34 cellular contexts compared by ENCODE assay signal in genomic region chr9:78215706-78216105, GRCh38. TPM values are rescaled to one million over a fixed set of nuclear protein-coding genes. Genes with fewer than 3 reads are reported as not detected.
DNase-seq lines count a peak whose midpoint lies in the region; ATAC-seq and TF ChIP-seq lines count a peak whose summit lies in the region.
"Had no signal": no experiment of that assay in that cellular context is flagged by ENCODE, and none has a peak within 500 bp of the region (broad histone marks: within the 10 kb centered on the region; RNA-seq: fewer than 3 reads in every experiment).

No MANE protein-coding gene starts in this region.

- intact Hi-C loops in left lung (cut with DNase I), result no loop called here

- H3K9me3 Mint-ChIP-seq in progenitor cell of endocrine pancreas (ENCODE audit: low read depth), result no peaks in the 10 kb centered on the region
- H3K9me3 Mint-ChIP-seq: activated naive CD4-positive, alpha-beta T cell treated with anti-CD3 and anti-CD28 coated beads for 36 hours; CD8-positive, alpha-beta T cell; mesothelial cell of epicardium; naive thymus-derived CD8-positive, alpha-beta T cell had no signal

- no peaks in the 10 kb centered on the region for H3K79me2 ChIP-seq in mesendoderm (ENCODE audit: control insufficient read depth, insufficient read depth, low read length)

- H3K27me3 ChIP-seq in mesendoderm (ENCODE audit: insufficient read depth, low read length, poor library complexity) (peaks cover 2% of the 10 kb centered on the region), left lung (no peaks in the 10 kb centered on the region)
- H3K27me3 ChIP-seq: adrenal gland, breast epithelium, sigmoid colon, transverse colon had no signal

- H3K36me3 ChIP-seq in mesendoderm (ENCODE audit: control insufficient read depth, insufficient read depth, low read length) (no peaks in the 10 kb centered on the region), left lung (no peaks in the 10 kb centered on the region)
- H3K36me3 ChIP-seq: adrenal gland, breast epithelium, sigmoid colon, transverse colon, WERI-Rb-1 had no signal

- ATAC-seq in left lung, result no peak
- ATAC-seq in GM21367 (IDR thresholded peaks at IDR 0.05; ENCODE audit: unreplicated experiment), result no peak
- no peak for ATAC-seq in HG03378 (IDR thresholded peaks at IDR 0.05; ENCODE audit: unreplicated experiment)
- ATAC-seq: activated CD8-positive, alpha-beta T cell treated with anti-CD3 and anti-CD28 coated beads, Interleukin-2, amount 10 ng/mL, durations not matched to agents 7 days and 5 days; CD8-positive, alpha-beta T cell; naive thymus-derived CD8-positive, alpha-beta T cell; psoas muscle had no signal

- no peak overlapping the region for H3K23ac ChIP-seq in mesendoderm (ENCODE audit: low read length)

- DNase-seq in AG08395 (ENCODE audit: low spot score), result peak; percentile 20
- DNase-seq in HS-27A (ENCODE audit: low read depth), result peak; percentile 53
- DNase-seq in choroid plexus epithelial cell (ENCODE audit: low read depth), result peak; percentile 14
- DNase-seq in mesendoderm, result peak; percentile 53
- DNase-seq in progenitor cell of endocrine pancreas (ENCODE audit: low spot score, unreplicated experiment), result no peak
- DNase-seq in left lung, result no peak
- DNase-seq: activated CD4-positive, alpha-beta T cell treated with anti-CD3 and anti-CD28 coated beads for 4 hours; activated CD8-positive, alpha-beta T cell treated with anti-CD3 and anti-CD28 coated beads, Interleukin-2, amount 10 ng/mL, durations not matched to agents 7 days and 5 days; activated naive CD4-positive, alpha-beta T cell treated with anti-CD3 and anti-CD28 coated beads for 36 hours; adrenal gland; CD8-positive, alpha-beta T cell; effector CD8-positive, alpha-beta T cell; H7; head of caudate nucleus; Karpas-422; MV-4-11; naive thymus-derived CD8-positive, alpha-beta T cell; NCI-H1436; NCI-H2107; NCI-H446 treated with DMSO at 0.1 percent for 48 hours; NCI-H82; psoas muscle; sigmoid colon; stimulated activated CD4-positive, alpha-beta T cell treated with anti-CD3 and anti-CD28 coated beads, Interleukin-15, amount 100 ng/mL, for 24 hours; stimulated activated CD4-positive, alpha-beta T cell treated with anti-CD3 and anti-CD28 coated beads, Interleukin-4, amount 100 ng/mL, for 4 hours; transverse colon; WERI-Rb-1 had no signal

- no peak overlapping the region for H2BK5ac ChIP-seq in mesendoderm (ENCODE audit: low read length)

- WGBS in mesendoderm (ENCODE audit: extremely low coverage, insufficient coverage, low lambda C conversion rate), result no CpG with 5 or more reads among the region's 2 CpGs

- no peak overlapping the region for H2BK15ac ChIP-seq in mesendoderm (replicated peaks; ENCODE audit: low read depth)

- no peak overlapping the region for H3K27ac Mint-ChIP-seq in progenitor cell of endocrine pancreas
- H3K27ac Mint-ChIP-seq: activated CD8-positive, alpha-beta T cell treated with anti-CD3 and anti-CD28 coated beads, Interleukin-2, amount 10 ng/mL, durations not matched to agents 7 days and 5 days; activated naive CD4-positive, alpha-beta T cell treated with anti-CD3 and anti-CD28 coated beads for 36 hours; B cell; CD8-positive, alpha-beta T cell; mesothelial cell of epicardium; naive thymus-derived CD8-positive, alpha-beta T cell had no signal

- H3K18ac ChIP-seq in mesendoderm (ENCODE audit: low read length), result no peak overlapping the region

- H3K9me3 ChIP-seq in left lung, result no peaks in the 10 kb centered on the region
- H3K9me3 ChIP-seq: adrenal gland, breast epithelium, psoas muscle, sigmoid colon, transverse colon had no signal

- no peak overlapping the region for H4K5ac ChIP-seq in mesendoderm (ENCODE audit: low read length)

- no peak overlapping the region for H3K4me3 ChIP-seq in choroid plexus epithelial cell (ENCODE audit: low read depth, low read length)
- no peak overlapping the region for H3K4me3 ChIP-seq in mesendoderm (ENCODE audit: low read length)
- H3K4me3 ChIP-seq in left lung, result no peak overlapping the region
- H3K4me3 ChIP-seq: adrenal gland, breast epithelium, psoas muscle, sigmoid colon, transverse colon had no signal

- no peaks in the 10 kb centered on the region for H3K4me1 ChIP-seq in mesendoderm (ENCODE audit: control insufficient read depth, low read depth, low read length)
- peaks cover 0 to 6% of the 10 kb centered on the region in 2 donors for H3K4me1 ChIP-seq in left lung
- H3K4me1 ChIP-seq: adrenal gland, breast epithelium, psoas muscle had no signal

- H3K36me3 Mint-ChIP-seq in progenitor cell of endocrine pancreas (ENCODE audit: insufficient read depth), result no peaks in the 10 kb centered on the region
- H3K36me3 Mint-ChIP-seq: CD8-positive, alpha-beta T cell; mesothelial cell of epicardium; naive thymus-derived CD8-positive, alpha-beta T cell had no signal

- H3K4me1 Mint-ChIP-seq in progenitor cell of endocrine pancreas (ENCODE audit: low read depth), result peaks cover 11% of the 10 kb centered on the region

- no peak overlapping the region for H2AK5ac ChIP-seq in mesendoderm (ENCODE audit: low read length)

- no peak overlapping the region for H3K4me3 Mint-ChIP-seq in progenitor cell of endocrine pancreas (ENCODE audit: low read depth)
- H3K4me3 Mint-ChIP-seq: activated CD8-positive, alpha-beta T cell treated with anti-CD3 and anti-CD28 coated beads, Interleukin-2, amount 10 ng/mL, durations not matched to agents 7 days and 5 days; activated naive CD4-positive, alpha-beta T cell treated with anti-CD3 and anti-CD28 coated beads for 36 hours; B cell; CD8-positive, alpha-beta T cell; mesothelial cell of epicardium; naive thymus-derived CD8-positive, alpha-beta T cell had no signal

- H3K4ac ChIP-seq in mesendoderm (ENCODE audit: low read depth, low read length), result no peak overlapping the region

- no peak overlapping the region for H3K9ac ChIP-seq in mesendoderm (ENCODE audit: low read length)

- H3K79me1 ChIP-seq in mesendoderm (ENCODE audit: low read length), result no peaks in the 10 kb centered on the region

- H4K8ac ChIP-seq in mesendoderm (ENCODE audit: low read depth, low read length), result no peak overlapping the region

- no peak overlapping the region for H3K4me2 ChIP-seq in mesendoderm (ENCODE audit: low read length)

- no peaks in the 10 kb centered on the region for H3K27me3 Mint-ChIP-seq in progenitor cell of endocrine pancreas
- H3K27me3 Mint-ChIP-seq: naive thymus-derived CD8-positive, alpha-beta T cell had no signal

- no peak overlapping the region for H3K27ac ChIP-seq in mesendoderm (ENCODE audit: low read depth, low read length)
- no peak overlapping the region for H3K27ac ChIP-seq in left lung
- H3K27ac ChIP-seq: adrenal gland, breast epithelium, epithelial cell of prostate, HL-60, psoas muscle, sigmoid colon, transverse colon, WERI-Rb-1 had no signal

- H3K56ac ChIP-seq in mesendoderm (ENCODE audit: low read length), result no peak overlapping the region

- H2BK120ac ChIP-seq in mesendoderm (ENCODE audit: low read depth, low read length), result no peak overlapping the region

- TF ChIP-seq CTCF in choroid plexus epithelial cell (conservative IDR thresholded peaks at IDR 0.05; ENCODE audit: low read depth, low read length) (no peak), progenitor cell of endocrine pancreas (IDR thresholded peaks at IDR 0.05; ENCODE audit: unreplicated experiment) (no peak), left lung (IDR thresholded peaks at IDR 0.05) (no peak)

RNA-seq across cellular contexts. Expression of gene CEP78, which starts 20.2 kb away (rescaled TPM):
- polyA plus RNA-seq in mesendoderm (2013, experiment 1 of 2), result 29.9 TPM
- polyA plus RNA-seq in mesendoderm (2013, experiment 2 of 2), result 30.9 TPM
- total RNA-seq in progenitor cell of endocrine pancreas (59.5 and 61.9 TPM in 2 replicates), left lung (10 to 100 TPM; 14.0 to 17.3 TPM)

Comparison
In these comparisons a context has a peak if more than half of its experiments do, and no peak if none do; other contexts are left out.
1. DNase-seq: peak in AG08395 (single experiment), HS-27A (single experiment), choroid plexus epithelial cell (single experiment) and mesendoderm (single experiment); none in progenitor cell of endocrine pancreas (single experiment) and left lung (0 of 2).